ENCODE assay signal across 1 cellular context in the genomic region with DNA sequence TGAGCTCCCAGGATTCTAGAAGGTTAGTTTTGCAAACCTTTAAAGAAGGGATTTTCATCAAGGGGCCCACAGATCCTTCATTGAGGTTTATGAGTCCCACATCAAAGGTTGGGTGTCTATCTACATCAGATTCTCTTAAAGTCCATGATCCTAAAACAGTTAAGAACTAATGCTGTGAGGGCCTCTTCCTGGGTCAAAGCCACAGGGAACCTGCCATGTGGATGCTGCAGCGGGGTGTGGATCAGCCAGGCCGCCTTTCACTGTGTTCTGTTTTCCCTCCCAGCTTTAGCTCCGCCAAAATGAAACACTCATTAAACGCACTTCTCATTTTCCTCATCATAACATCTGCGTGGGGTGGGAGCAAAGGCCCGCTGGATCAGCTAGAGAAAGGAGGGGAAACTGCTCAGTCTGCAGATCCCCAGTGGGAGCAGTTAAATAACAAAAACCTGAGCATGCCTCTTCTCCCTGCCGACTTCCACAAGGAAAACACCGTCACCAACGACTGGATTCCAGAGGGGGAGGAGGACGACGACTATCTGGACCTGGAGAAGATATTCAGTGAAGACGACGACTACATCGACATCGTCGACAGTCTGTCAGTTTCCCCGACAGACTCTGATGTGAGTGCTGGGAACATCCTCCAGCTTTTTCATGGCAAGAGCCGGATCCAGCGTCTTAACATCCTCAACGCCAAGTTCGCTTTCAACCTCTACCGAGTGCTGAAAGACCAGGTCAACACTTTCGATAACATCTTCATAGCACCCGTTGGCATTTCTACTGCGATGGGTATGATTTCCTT.
TF ChIP-seq lines count a peak whose summit lies in the region.

No MANE protein-coding gene starts in this region.

TF ChIP-seq in IMR-90, 13 proteins besides CTCF, POLR2A, EP300 and RAD21:
- no peak for TF ChIP-seq BHLHE40 (IDR thresholded peaks at IDR 0.05; ENCODE audit: low read depth, low read length)
- no peak for TF ChIP-seq NFE2L2 (IDR thresholded peaks at IDR 0.05; ENCODE audit: low read depth, low read length)
- no peak for TF ChIP-seq RCOR1 (IDR thresholded peaks at IDR 0.05; ENCODE audit: insufficient replicate concordance, low read length)
- no peak for TF ChIP-seq FOS (IDR thresholded peaks at IDR 0.05; ENCODE audit: low read depth, low read length)
- TF ChIP-seq, protein P1, sequence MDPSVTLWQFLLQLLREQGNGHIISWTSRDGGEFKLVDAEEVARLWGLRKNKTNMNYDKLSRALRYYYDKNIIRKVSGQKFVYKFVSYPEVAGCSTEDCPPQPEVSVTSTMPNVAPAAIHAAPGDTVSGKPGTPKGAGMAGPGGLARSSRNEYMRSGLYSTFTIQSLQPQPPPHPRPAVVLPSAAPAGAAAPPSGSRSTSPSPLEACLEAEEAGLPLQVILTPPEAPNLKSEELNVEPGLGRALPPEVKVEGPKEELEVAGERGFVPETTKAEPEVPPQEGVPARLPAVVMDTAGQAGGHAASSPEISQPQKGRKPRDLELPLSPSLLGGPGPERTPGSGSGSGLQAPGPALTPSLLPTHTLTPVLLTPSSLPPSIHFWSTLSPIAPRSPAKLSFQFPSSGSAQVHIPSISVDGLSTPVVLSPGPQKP (IDR thresholded peaks at IDR 0.05; ENCODE audit: borderline replicate concordance, low read depth, low read length) = no peak
- no peak for TF ChIP-seq CHD1 (IDR thresholded peaks at IDR 0.05; ENCODE audit: low read depth, low read length)
- TF ChIP-seq RFX5 (IDR thresholded peaks at IDR 0.05; ENCODE audit: low read depth, low read length) = no peak
- no peak for TF ChIP-seq MXI1 (IDR thresholded peaks at IDR 0.05; ENCODE audit: borderline replicate concordance, low read depth, low read length)
- no peak for TF ChIP-seq CEBPB (IDR thresholded peaks at IDR 0.05; ENCODE audit: low read depth, low read length)
- no peak for TF ChIP-seq MAFK (IDR thresholded peaks at IDR 0.05; ENCODE audit: low read depth, low read length)
- no peak for TF ChIP-seq MAZ (IDR thresholded peaks at IDR 0.05; ENCODE audit: borderline replicate concordance, low read depth, low read length)
- TF ChIP-seq, protein P2, sequence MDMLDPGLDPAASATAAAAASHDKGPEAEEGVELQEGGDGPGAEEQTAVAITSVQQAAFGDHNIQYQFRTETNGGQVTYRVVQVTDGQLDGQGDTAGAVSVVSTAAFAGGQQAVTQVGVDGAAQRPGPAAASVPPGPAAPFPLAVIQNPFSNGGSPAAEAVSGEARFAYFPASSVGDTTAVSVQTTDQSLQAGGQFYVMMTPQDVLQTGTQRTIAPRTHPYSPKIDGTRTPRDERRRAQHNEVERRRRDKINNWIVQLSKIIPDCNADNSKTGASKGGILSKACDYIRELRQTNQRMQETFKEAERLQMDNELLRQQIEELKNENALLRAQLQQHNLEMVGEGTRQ (IDR thresholded peaks at IDR 0.05; ENCODE audit: low read depth, low read length) = no peak
- no peak for TF ChIP-seq SMC3 (IDR thresholded peaks at IDR 0.05; ENCODE audit: low read depth, low read length)
TF ChIP-seq in IMR-90: peak in this region for 0.
